In genomic region chr1:92029241-92029922, GRCh38 we compare ENCODE assay signal across 8 cellular contexts. TPM values are rescaled to one million over a fixed set of nuclear protein-coding genes. Genes with fewer than 3 reads are reported as not detected.
A peak's percentile ranks its signal among the peaks of the same experiment; 100 is the strongest.
DNase-seq lines count a peak whose midpoint lies in the region; ATAC-seq and TF ChIP-seq lines count a peak whose summit lies in the region.

No MANE protein-coding gene starts in this region.

- in situ Hi-C loops in GM23248 (cut with MboI), result no loop called here

- intact Hi-C loops in prostate gland (cut with DNase I), result no loop called here

- H3K9me3 ChIP-seq in GM23248 (ENCODE audit: low read depth) (no peaks in the 10 kb centered on the region), Peyer's patch (no peaks in the 10 kb centered on the region), esophagus (ENCODE audit: control insufficient read depth in 2 of 2, insufficient read depth in 1 of 2, low read depth in 1 of 2, low read length in 1 of 2) (no peaks in the 10 kb centered on the region), prostate gland (no peaks in the 10 kb centered on the region)

- TF ChIP-seq CTCF in Peyer's patch (IDR thresholded peaks at IDR 0.05) (no peak), prostate gland (IDR thresholded peaks at IDR 0.05) (no peak)

- no peaks in the 10 kb centered on the region for H3F3A ChIP-seq in GM23248 (ENCODE audit: insufficient read depth)

- H3K36me3 ChIP-seq in GM23248 (ENCODE audit: low read depth) (no peaks in the 10 kb centered on the region), Peyer's patch (no peaks in the 10 kb centered on the region), esophagus (ENCODE audit: control insufficient read depth in 2 of 2, insufficient read depth in 2 of 2, low read length in 1 of 2) (no peaks in the 10 kb centered on the region), prostate gland (no peaks in the 10 kb centered on the region)

- H3K4me1 ChIP-seq in GM23248 (ENCODE audit: insufficient read depth) (no peaks in the 10 kb centered on the region), Peyer's patch (peaks cover 0 to 4% (median 0%) of the 10 kb centered on the region in 4 donors), esophagus (ENCODE audit: control insufficient read depth in 2 of 2, insufficient read depth in 2 of 2, low read length in 1 of 2) (peaks cover 0 to 2% of the 10 kb centered on the region in 2 donors), prostate gland (replicated peaks) (no peaks in the 10 kb centered on the region)

- no peaks in the 10 kb centered on the region for H3K79me2 ChIP-seq in GM23248 (ENCODE audit: insufficient read depth)

- 43% methylated on average over 30 to 31 of the region's 31 CpGs for WGBS in GM23248 (ENCODE audit: low coverage in 1 of 2, low lambda C conversion rate in 2 of 2, missing lambda C conversion rate in 2 of 2), 2 experiments
- WGBS in esophagus, 2 donors, result 40 to 42% methylated on average over 31 of the region's 31 CpGs
- WGBS in prostate gland, result 45% methylated on average over 28 of the region's 31 CpGs

- H3K4me3 ChIP-seq in GM23248 (peak overlapping the region; percentile 74), Peyer's patch (peak overlapping the region in 3 of 4 donors; percentile 37 to 65 (median 63)), esophagus (ENCODE audit: low read depth in 1 of 2, low read length in 2 of 2) (peak overlapping the region; percentile 39 to 48), prostate gland (peak overlapping the region; percentile 29 to 44)

- H3K27me3 ChIP-seq in GM23248 (replicated peaks; ENCODE audit: insufficient read depth), result 0 out of 2 replicates have a peak, but pooled peaks cover 3% of the 10 kb centered on the region
- H3K27me3 ChIP-seq in Peyer's patch, result no peaks in the 10 kb centered on the region
- no peaks in the 10 kb centered on the region for H3K27me3 ChIP-seq in esophagus (ENCODE audit: control insufficient read depth in 1 of 2, insufficient read depth in 2 of 2, low read length in 2 of 2)
- no peaks in the 10 kb centered on the region for H3K27me3 ChIP-seq in prostate gland (replicated peaks; ENCODE audit: insufficient read depth)

- no peak for ATAC-seq in activated CD4-positive, CD25-positive, alpha-beta regulatory T cell treated with anti-CD3 and anti-CD28 coated beads, Interleukin-2, amount 50 U/mL, for 24 hours
- ATAC-seq in HG03139 (IDR thresholded peaks at IDR 0.05; ENCODE audit: unreplicated experiment), result no peak

- H3K27ac ChIP-seq in GM23248, result no peak overlapping the region
- no peak overlapping the region for H3K27ac ChIP-seq in Peyer's patch
- no peak overlapping the region for H3K27ac ChIP-seq in esophagus (ENCODE audit: low read depth in 2 of 2, low read length in 1 of 2)
- no peak overlapping the region for H3K27ac ChIP-seq in prostate gland

- TF ChIP-seq POLR2A in Peyer's patch (IDR thresholded peaks at IDR 0.05) (no peak), prostate gland (IDR thresholded peaks at IDR 0.05) (no peak)

- no peak for DNase-seq in GM23248
- no peak for DNase-seq in Peyer's patch
- no peak for DNase-seq in prostate gland (ENCODE audit: low spot score)
- no peak for DNase-seq in NCI-H2081 (lab: John Stamatoyannopoulos, UW)
- DNase-seq in NK-92 (lab: John Stamatoyannopoulos, UW; ENCODE audit: unreplicated experiment), result no peak

- H2AFZ ChIP-seq in GM23248, result peak overlapping the region; percentile 93

- H3K9ac ChIP-seq in GM23248, result no peak overlapping the region

- no peaks in the 10 kb centered on the region for H3K9me2 ChIP-seq in GM23248 (ENCODE audit: insufficient read depth)

- peak overlapping the region; percentile 91 for H3K4me2 ChIP-seq in GM23248 (ENCODE audit: unreplicated experiment)

- H4K20me1 ChIP-seq in GM23248 (ENCODE audit: insufficient read depth), result no peaks in the 10 kb centered on the region

RNA-seq across cellular contexts. Expression of gene EPHX4, which starts 0.4 kb away (rescaled TPM):
- not detected in 2 replicates for total RNA-seq in GM23248 (2014; rRNA removed; shearing (Covaris generic))
- polyA plus RNA-seq in GM23248 (2016; fragmentation: Nextera tagmentation; extraction: Ambion mirVana), result not detected in 2 replicates
- total RNA-seq in Peyer's patch, result not detected
- under 1 TPM; 0.12 to 0.56 TPM for polyA plus RNA-seq in esophagus
- total RNA-seq in prostate gland, result 1 to 10 TPM in 1 of 2 donors, not detected in 1; 1.0 TPM

RNA-seq across cellular contexts. Expression of gene SETSIP, which starts 45.8 kb away (rescaled TPM):
- not detected in 2 replicates for total RNA-seq in GM23248 (2014; rRNA removed; shearing (Covaris generic))
- polyA plus RNA-seq in GM23248 (2016; fragmentation: Nextera tagmentation; extraction: Ambion mirVana) (not detected in 2 replicates), esophagus (under 1 TPM in 1 of 2 donors, not detected in 1; 0.06 TPM)
- total RNA-seq in Peyer's patch (not detected), prostate gland (not detected)

RNA-seq across cellular contexts. Expression of gene BTBD8, which starts 50.8 kb away (rescaled TPM):
- 2.2 and 2.7 TPM in 2 replicates for total RNA-seq in GM23248 (2014; rRNA removed; shearing (Covaris generic))
- polyA plus RNA-seq in GM23248 (2016; fragmentation: Nextera tagmentation; extraction: Ambion mirVana) (1.6 and 2.3 TPM in 2 replicates), esophagus (1 to 10 TPM in 1 of 2 donors, under 1 TPM in 1; 0.51 to 1.6 TPM)
- total RNA-seq in Peyer's patch (10 to 100 TPM in 1 of 4 donors, 1 to 10 TPM in 3; 2.5 to 11.6 (median 4.5) TPM), prostate gland (10 to 100 TPM in 1 of 2 donors, 1 to 10 TPM in 1; 6.3 to 15.7 TPM)
